Comparison of ENCODE assay signal across 12 cellular contexts in genomic region chr5:150500905-150501304, GRCh38. TPM values are rescaled to one million over a fixed set of nuclear protein-coding genes. Genes with fewer than 3 reads are reported as not detected.
DNase-seq lines count a peak whose midpoint lies in the region; ATAC-seq and TF ChIP-seq lines count a peak whose summit lies in the region.
"Had no signal": no experiment of that assay in that cellular context is flagged by ENCODE, and none has a peak within 500 bp of the region (broad histone marks: within the 10 kb centered on the region; RNA-seq: fewer than 3 reads in every experiment).

No MANE protein-coding gene starts in this region.

- no peaks in the 10 kb centered on the region for H3K36me3 ChIP-seq in esophagus muscularis mucosa
- no peaks in the 10 kb centered on the region for H3K36me3 ChIP-seq in tibial nerve

- TF ChIP-seq CTCF in esophagus muscularis mucosa (IDR thresholded peaks at IDR 0.05) (no peak), tibial nerve (IDR thresholded peaks at IDR 0.05) (no peak)

- WGBS in esophagus muscularis mucosa, result 90% methylated on average over 8 of the region's 8 CpGs
- WGBS in tibial nerve, 2 donors, result 47 to 65% methylated on average over 8 of the region's 8 CpGs

- H3K9me3 ChIP-seq in esophagus muscularis mucosa (no peaks in the 10 kb centered on the region), tibial nerve (no peaks in the 10 kb centered on the region)

- H3K27me3 ChIP-seq in esophagus muscularis mucosa (no peaks in the 10 kb centered on the region), tibial nerve (no peaks in the 10 kb centered on the region)

- ATAC-seq in GM18511 (IDR thresholded peaks at IDR 0.05; ENCODE audit: unreplicated experiment) (no peak), HG03097 (IDR thresholded peaks at IDR 0.05; ENCODE audit: low FRiP score, unreplicated experiment) (no peak), HG03571 (IDR thresholded peaks at IDR 0.05; ENCODE audit: unreplicated experiment) (no peak)

- intact Hi-C loops in esophagus muscularis mucosa (cut with DNase I), result no loop called here

- H3K4me1 ChIP-seq in esophagus muscularis mucosa (peaks cover 97 to 100% (median 100%) of the 10 kb centered on the region in 4 donors), tibial nerve (peaks cover 0 to 100% (median 93%) of the 10 kb centered on the region in 4 donors)

- no peak for TF ChIP-seq EP300 in esophagus muscularis mucosa (IDR thresholded peaks at IDR 0.05)
- TF ChIP-seq EP300 in tibial nerve (IDR thresholded peaks at IDR 0.05), result peak in 1 of 2 donors; percentile 34

- no peak for TF ChIP-seq POLR2A in esophagus muscularis mucosa (IDR thresholded peaks at IDR 0.05; ENCODE audit: low read depth)
- no peak for TF ChIP-seq POLR2A in tibial nerve (IDR thresholded peaks at IDR 0.05)

- peak overlapping the region; percentile 99 for H3K27ac ChIP-seq in angular gyrus (ENCODE audit: low read depth, low read length)
- H3K27ac ChIP-seq in esophagus muscularis mucosa (replicated peaks in 1 of 4), result peak overlapping the region; percentile 38 to 73 (median 56)
- H3K27ac ChIP-seq in tibial nerve, result peak overlapping the region; percentile 55 to 91 (median 82)
- H3K27ac ChIP-seq: HL-60 had no signal

- no peak for DNase-seq in esophagus muscularis mucosa (ENCODE audit: extremely low spot score)
- DNase-seq in nucleus accumbens (lab: John Stamatoyannopoulos, UW), result peak in 34 of 56 donors; percentile 33 to 83 (median 61)
- no peak for DNase-seq in tibial nerve (ENCODE audit: low spot score in 2 of 2)
- DNase-seq: activated T-cell treated with anti-CD3 and anti-CD28 coated beads, Interleukin-2, amount 50 U/mL, for 24 hours; NCI-H2081 treated with DMSO at 0.1 percent for 48 hours; occipital lobe; stimulated activated CD4-positive, alpha-beta T cell treated with anti-CD3 and anti-CD28 coated beads, Interleukin-2, amount 100 ng/mL, for 24 hours had no signal

- H3K4me3 ChIP-seq in esophagus muscularis mucosa (no peak overlapping the region), tibial nerve (no peak overlapping the region)

RNA-seq across cellular contexts. Expression of gene NDST1, which starts 7.0 kb away (rescaled TPM):
- 100 to 1,000 TPM in 1 of 4 donors, 10 to 100 TPM in 3; 48.2 to 113 (median 74.5) TPM for total RNA-seq in esophagus muscularis mucosa
- total RNA-seq in tibial nerve, result 100 to 1,000 TPM in 2 of 4 donors, 10 to 100 TPM in 2; 53.2 to 137 (median 104) TPM

RNA-seq across cellular contexts. Expression of gene RPS14, which starts 51.4 kb away (rescaled TPM):
- 1,000 to 10,000 TPM; 1,492 to 3,727 (median 2,626) TPM for total RNA-seq in esophagus muscularis mucosa
- total RNA-seq in tibial nerve, result 1,000 to 10,000 TPM; 2,328 to 3,623 (median 2,710) TPM

Comparison
In these comparisons a context has a peak if more than half of its experiments do, and no peak if none do; other contexts are left out.
1. DNase-seq: peak in nucleus accumbens (34 of 56); none in esophagus muscularis mucosa (single experiment) and tibial nerve (0 of 2).
2. Peak in every context shown above with its lines, with median percentiles within 50 percentile points of each other: H3K27ac ChIP-seq.